8 cellular contexts compared by ENCODE assay signal in genomic region chr10:97234403-97234802, GRCh38.
DNase-seq lines count a peak whose midpoint lies in the region; ATAC-seq and TF ChIP-seq lines count a peak whose summit lies in the region.

No MANE protein-coding gene starts in this region.

- TF ChIP-seq CTCF in GM13977 (IDR thresholded peaks at IDR 0.05; ENCODE audit: extremely low read depth, insufficient read depth, missing control alignments) = peak; percentile 56
- peak; percentile 65 for TF ChIP-seq CTCF in nephron progenitor cell (IDR thresholded peaks at IDR 0.05)

- H3K4me3 Mint-ChIP-seq in nephron progenitor cell = no peak overlapping the region

- peaks cover 29% of the 10 kb centered on the region for H3K36me3 Mint-ChIP-seq in nephron progenitor cell (ENCODE audit: low read depth)

- H3K27ac Mint-ChIP-seq in nephron progenitor cell = no peak overlapping the region

- in situ Hi-C loops in GM13977 (cut with MboI; ENCODE audit: low pct_unique_long_range_greater_than_20kb, low sequenced_read_pairs, unreplicated experiment) = no loop called here

- H3K4me1 Mint-ChIP-seq in nephron progenitor cell = no peaks in the 10 kb centered on the region

- ATAC-seq in GM18909 (IDR thresholded peaks at IDR 0.05; ENCODE audit: poor library complexity, unreplicated experiment) = no peak

- H3K27me3 Mint-ChIP-seq in nephron progenitor cell (ENCODE audit: low read depth, poor library complexity) = no peaks in the 10 kb centered on the region

- DNase-seq in AG08396 (ENCODE audit: low spot score) (peak; percentile 33), GM13977 (ENCODE audit: low spot score) (peak; percentile 30), NCI-H82 treated with DMSO at 0.1 percent for 48 hours (lab: John Stamatoyannopoulos, UW; ENCODE audit: unreplicated experiment) (peak; percentile 10), dedifferentiated amniotic fluid mesenchymal stem cell (ENCODE audit: extremely low spot score) (peak; percentile 34), nephron progenitor cell (no peak), NCI-H226 (no peak)
- DNase-seq in effector CD4-positive, alpha-beta T cell = no peak

- no peaks in the 10 kb centered on the region for H3K9me3 Mint-ChIP-seq in nephron progenitor cell

Comparison
In these comparisons a context has a peak if more than half of its experiments do, and no peak if none do; other contexts are left out.
1. DNase-seq: peak in AG08396 (single experiment), GM13977 (single experiment), NCI-H82 treated with DMSO at 0.1 percent for 48 hours (single experiment) and dedifferentiated amniotic fluid mesenchymal stem cell (single experiment); none in nephron progenitor cell (single experiment), effector CD4-positive, alpha-beta T cell (single experiment) and NCI-H226 (single experiment).